In the genomic region with DNA sequence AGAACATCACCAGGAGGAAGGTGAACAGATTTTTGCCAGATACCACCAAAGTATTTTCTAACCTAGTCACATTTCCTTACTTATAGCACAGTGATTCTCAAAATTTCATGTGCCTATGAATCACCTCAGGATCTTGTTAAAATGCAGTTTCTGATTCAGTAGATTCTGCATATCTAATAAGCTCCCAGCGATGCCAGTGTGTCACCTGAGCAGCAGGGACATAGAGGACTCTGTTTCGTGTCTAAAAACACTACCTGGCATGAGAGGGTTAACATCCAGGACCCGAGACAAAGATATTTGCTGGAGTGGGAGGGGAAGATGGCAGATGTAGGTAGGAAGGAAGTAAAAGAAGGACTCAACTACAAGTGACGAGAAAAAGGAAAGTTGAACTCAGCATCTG, we compare ENCODE assay signal across 34 cellular contexts.
DNase-seq lines count a peak whose midpoint lies in the region; FAIRE-seq and TF ChIP-seq lines count a peak whose summit lies in the region.
"Had no signal": no experiment of that assay in that cellular context is flagged by ENCODE, and none has a peak within 500 bp of the region (broad histone marks: within the 10 kb centered on the region; RNA-seq: fewer than 3 reads in every experiment).

No MANE protein-coding gene starts in this region.

- in situ Hi-C loops in brain microvascular endothelial cell (cut with HindIII; ENCODE audit: low pct_ligation_motif_present, low sequenced_read_pairs), result no loop called here

- no peak overlapping the region for H3K27ac Mint-ChIP-seq in CD14-positive monocyte
- H3K27ac Mint-ChIP-seq: B cell; CD4-positive, alpha-beta memory T cell; CD4-positive, alpha-beta T cell; CD8-positive, alpha-beta memory T cell; CD8-positive, alpha-beta T cell had no signal

- H2BK15ac ChIP-seq in H1 (ENCODE audit: low read length), result no peak overlapping the region

- TF ChIP-seq POLR2A in H1 (IDR thresholded peaks at IDR 0.05; ENCODE audit: control extremely low read depth in 1 of 2, low read depth in 2 of 2, low read length in 2 of 2), result no peak

- CTCF ChIA-PET in H1 (lab: Charles Lee; ENCODE audit: partially characterized antibody), result no interaction called here

- H3K79me2 ChIP-seq in OCI-LY3 (ENCODE audit: low read length) (no peaks in the 10 kb centered on the region), H1 (ENCODE audit: control insufficient read depth in 1 of 2, insufficient read depth in 2 of 2, low read length in 2 of 2) (no peaks in the 10 kb centered on the region)

- no peak overlapping the region for H4K8ac ChIP-seq in H1 (ENCODE audit: extremely low read depth, insufficient read depth, low read length)

- H3K79me1 ChIP-seq in H1 (ENCODE audit: low read depth, low read length), result no peaks in the 10 kb centered on the region

- H4K20me1 ChIP-seq in OCI-LY3 (ENCODE audit: insufficient read depth, low read length), result no peaks in the 10 kb centered on the region
- H4K20me1 ChIP-seq in H1 (replicated peaks in 1 of 2; ENCODE audit: control insufficient read depth in 1 of 2, insufficient read depth in 2 of 2, low read length in 2 of 2), result no peaks in the 10 kb centered on the region
- H4K20me1 ChIP-seq: BLaER1; BLaER1 treated with 17β-estradiol and CSF1 and Interleukin-3, amounts not matched to agents 10 nM and 100 nM had no signal

- H2BK12ac ChIP-seq in H1 (ENCODE audit: low read depth, low read length), result no peak overlapping the region

- WGBS in H1 (ENCODE audit: extremely low coverage in 1 of 2, insufficient coverage in 1 of 2, insufficient read length in 1 of 2, insufficient replicate concordance in 2 of 2, low coverage in 1 of 2, low lambda C conversion rate in 2 of 2, missing lambda C conversion rate in 1 of 2), 2 experiments, result 82% methylated on average over 4 of the region's 4 CpGs; no CpG with 5 or more reads in 1 of the 2 experiments

- no peaks in the 10 kb centered on the region for H3K4me1 Mint-ChIP-seq in CD14-positive monocyte
- H3K4me1 Mint-ChIP-seq: B cell; CD4-positive, CD25-positive, alpha-beta regulatory T cell; CD8-positive, alpha-beta memory T cell had no signal

- H2BK20ac ChIP-seq in H1 (ENCODE audit: low read length), result no peak overlapping the region

- H3K9ac ChIP-seq in OCI-LY3 (ENCODE audit: low read length) (no peak overlapping the region), H1 (replicated peaks in 1 of 4; ENCODE audit: extremely low read depth in 1 of 4, low read depth in 3 of 4, low read length in 3 of 4) (no peak overlapping the region)
- H3K9ac ChIP-seq: BLaER1; BLaER1 treated with 17β-estradiol and CSF1 and Interleukin-3, amounts not matched to agents 10 nM and 100 nM had no signal

- H3K4me1 ChIP-seq in OCI-LY3 (ENCODE audit: low read length), result peaks cover 46% of the 10 kb centered on the region
- no peaks in the 10 kb centered on the region for H3K4me1 ChIP-seq in H1 (replicated peaks in 1 of 4; ENCODE audit: control insufficient read depth in 3 of 4, insufficient read depth in 4 of 4, low read length in 3 of 4)
- H3K4me1 ChIP-seq: A549; BE2C; BLaER1; BLaER1 treated with 17β-estradiol and CSF1 and Interleukin-3, amounts not matched to agents 10 nM and 100 nM; Caco-2 had no signal

- H3K4me3 Mint-ChIP-seq in CD14-positive monocyte, result no peak overlapping the region
- H3K4me3 Mint-ChIP-seq: B cell; CD4-positive, alpha-beta memory T cell; CD4-positive, alpha-beta T cell; CD4-positive, CD25-positive, alpha-beta regulatory T cell; CD8-positive, alpha-beta memory T cell; CD8-positive, alpha-beta T cell had no signal

- peak overlapping the region; percentile 71 for H2AFZ ChIP-seq in OCI-LY3 (ENCODE audit: low read depth, low read length)
- H2AFZ ChIP-seq in H1 (ENCODE audit: low read length), result peak overlapping the region; percentile 25; the same call in 1 of the 2 replicates

- H3K36me3 Mint-ChIP-seq in CD14-positive monocyte, result no peaks in the 10 kb centered on the region
- H3K36me3 Mint-ChIP-seq: CD4-positive, alpha-beta memory T cell; CD4-positive, CD25-positive, alpha-beta regulatory T cell; CD8-positive, alpha-beta memory T cell; CD8-positive, alpha-beta T cell had no signal

- H3K27me3 ChIP-seq in OCI-LY3 (ENCODE audit: low read depth, low read length) (no peaks in the 10 kb centered on the region), H1 (replicated peaks in 1 of 4; ENCODE audit: control insufficient read depth in 3 of 4, extremely low read depth in 1 of 4, insufficient read depth in 3 of 4, low read length in 3 of 4) (peaks cover 0 to 1% (median 0%) of the 10 kb centered on the region in 4 experiments; a peak in 1 of 7 replicates), brain microvascular endothelial cell (replicated peaks) (no peaks in the 10 kb centered on the region)
- H3K27me3 ChIP-seq: BLaER1; BLaER1 treated with 17β-estradiol and CSF1 and Interleukin-3, amounts not matched to agents 10 nM and 100 nM had no signal

- H3K9me3 ChIP-seq in OCI-LY3 (ENCODE audit: insufficient read depth, low read length), result 0 out of 2 replicates have a peak, but pooled peaks cover 3% of the 10 kb centered on the region
- H3K9me3 ChIP-seq in H1 (ENCODE audit: insufficient read depth in 2 of 2, low read depth in 1 of 2, low read length in 1 of 2), result no peaks in the 10 kb centered on the region
- H3K9me3 ChIP-seq: A549; BE2C; BLaER1; BLaER1 treated with 17β-estradiol and CSF1 and Interleukin-3, amounts not matched to agents 10 nM and 100 nM; Caco-2 had no signal

- FAIRE-seq in H1 (lab: Jason Lieb, UNC), result no peak
- FAIRE-seq: A204.1, A549, D721Med had no signal

- no peak overlapping the region for H2BK5ac ChIP-seq in H1 (ENCODE audit: low read depth, low read length)

- H4K91ac ChIP-seq in H1 (replicated peaks; ENCODE audit: insufficient read length, low read length), result no peak overlapping the region

- H3K27me3 Mint-ChIP-seq in CD14-positive monocyte (ENCODE audit: low read depth in 3 of 3), result peaks cover 0 to 6% (median 6%) of the 10 kb centered on the region in 3 donors
- H3K27me3 Mint-ChIP-seq: CD4-positive, CD25-positive, alpha-beta regulatory T cell had no signal

- peak in 9 of 61 donors; percentile 5 to 42 (median 25) for DNase-seq in caudate nucleus (lab: John Stamatoyannopoulos, UW)
- DNase-seq in H1 (ENCODE audit: low read depth in 1 of 2, low spot score in 2 of 2), result no peak
- no peak for DNase-seq in CD14-positive monocyte (ENCODE audit: low spot score)
- no peak for DNase-seq in brain microvascular endothelial cell
- DNase-seq in stimulated activated CD4-positive, alpha-beta T cell treated with anti-CD3 and anti-CD28 coated beads, Interleukin-2, amount 100 ng/mL, for 48 hours, result no peak
- DNase-seq: 8988T; ACHN; AML-193; BE2C; C1 segment of cervical spinal cord; Caco-2; Calu3; CD4-positive, alpha-beta memory T cell; CD4-positive, alpha-beta T cell; CD4-positive, CD25-positive, alpha-beta regulatory T cell; CD8-positive, alpha-beta memory T cell; CD8-positive, alpha-beta T cell; COR-L47; DMS 273 treated with DMSO at 0.1 percent for 48 hours; DMS153; DMS53; DMS79; DMS79 treated with DMSO at 0.1 percent for 48 hours; DND-41; EL had no signal

- TF ChIP-seq EP300 in H1 (IDR thresholded peaks at IDR 0.05; ENCODE audit: borderline replicate concordance in 1 of 2, low read depth in 2 of 2, low read length in 2 of 2), result no peak

- POLR2A ChIA-PET in H1 (lab: Charles Lee; ENCODE audit: partially characterized antibody), result no interaction called here

- no peak for TF ChIP-seq RAD21 in H1 (IDR thresholded peaks at IDR 0.05 in 1 of 2, conservative IDR thresholded peaks at IDR 0.05 in 1 of 2; ENCODE audit: low read depth in 2 of 2, low read length in 2 of 2)

- no peak for TF ChIP-seq CTCF in OCI-LY3 (IDR thresholded peaks at IDR 0.05; ENCODE audit: low read depth, low read length)
- no peak for TF ChIP-seq CTCF in H1 (IDR thresholded peaks at IDR 0.05; ENCODE audit: control extremely low read depth in 1 of 3, insufficient read depth in 1 of 3, low read depth in 1 of 3, low read length in 3 of 3)
- TF ChIP-seq CTCF in CD14-positive monocyte (IDR thresholded peaks at IDR 0.05), result no peak
- TF ChIP-seq CTCF in brain microvascular endothelial cell (IDR thresholded peaks at IDR 0.05; ENCODE audit: low read depth, low read length, missing control alignments), result no peak

- peak overlapping the region; percentile 11; the same call in 1 of the 2 replicates for H3K27ac ChIP-seq in OCI-LY3 (ENCODE audit: low read length)
- peak overlapping the region; percentile 64 for H3K27ac ChIP-seq in caudate nucleus (ENCODE audit: low read depth, low read length)
- no peak overlapping the region for H3K27ac ChIP-seq in H1 (ENCODE audit: low read depth, low read length)
- no peak overlapping the region for H3K27ac ChIP-seq in brain microvascular endothelial cell
- H3K27ac ChIP-seq: 22Rv1; A549; BLaER1; BLaER1 treated with 17β-estradiol and CSF1 and Interleukin-3, amounts not matched to agents 10 nM and 100 nM; C4-2B had no signal

- no peak overlapping the region for H3K56ac ChIP-seq in H1 (replicated peaks; ENCODE audit: insufficient read length, low read depth, low read length)

- no peak overlapping the region for H2AK5ac ChIP-seq in H1 (ENCODE audit: low read depth, low read length)

- no peak overlapping the region for H3K14ac ChIP-seq in H1 (ENCODE audit: insufficient read length)

- H3K4me3 ChIP-seq in OCI-LY3 (ENCODE audit: low read length) (no peak overlapping the region), H1 (ENCODE audit: extremely low read depth in 1 of 4, insufficient read depth in 2 of 4, low read depth in 3 of 4, low read length in 4 of 4) (no peak overlapping the region), brain microvascular endothelial cell (ENCODE audit: low read depth, low read length) (no peak overlapping the region)
- H3K4me3 ChIP-seq: A549; BLaER1; BLaER1 treated with 17β-estradiol and CSF1 and Interleukin-3, amounts not matched to agents 10 nM and 100 nM had no signal

- H3K18ac ChIP-seq in H1 (ENCODE audit: extremely low read depth, low read length), result no peak overlapping the region

- H2BK120ac ChIP-seq in H1 (replicated peaks; ENCODE audit: low read depth, low read length), result no peak overlapping the region

- no peaks in the 10 kb centered on the region for H3K36me3 ChIP-seq in OCI-LY3 (replicated peaks; ENCODE audit: low read depth, low read length)
- H3K36me3 ChIP-seq in H1 (ENCODE audit: control insufficient read depth in 2 of 4, insufficient read depth in 4 of 4, low read length in 3 of 4), result no peaks in the 10 kb centered on the region
- no peaks in the 10 kb centered on the region for H3K36me3 ChIP-seq in brain microvascular endothelial cell (replicated peaks)
- H3K36me3 ChIP-seq: BE2C; BLaER1; BLaER1 treated with 17β-estradiol and CSF1 and Interleukin-3, amounts not matched to agents 10 nM and 100 nM had no signal

- H3K4me2 ChIP-seq in OCI-LY3 (ENCODE audit: low read length) (peak overlapping the region; percentile 34), H1 (ENCODE audit: insufficient read depth in 1 of 2, low read depth in 2 of 2, low read length in 2 of 2) (no peak overlapping the region)
- H3K4me2 ChIP-seq: A549; BLaER1; BLaER1 treated with 17β-estradiol and CSF1 and Interleukin-3, amounts not matched to agents 10 nM and 100 nM had no signal

- intact Hi-C loops in CD14-positive monocyte (cut with micrococcal nuclease), result no loop called here

- H3K23me2 ChIP-seq in H1 (ENCODE audit: low read depth, low read length), result no peaks in the 10 kb centered on the region

- no peak overlapping the region for H3K4ac ChIP-seq in H1 (replicated peaks; ENCODE audit: insufficient read length, low read depth, low read length)

- no peak overlapping the region for H4K5ac ChIP-seq in H1 (ENCODE audit: insufficient read length, low read depth, low read length)

- no peak overlapping the region for H3K23ac ChIP-seq in H1 (ENCODE audit: insufficient read length)

- H3K9me3 Mint-ChIP-seq in CD14-positive monocyte, result peaks cover 0 to 4% (median 1%) of the 10 kb centered on the region in 7 donors
- H3K9me3 Mint-ChIP-seq: CD4-positive, alpha-beta T cell; CD8-positive, alpha-beta T cell had no signal

Comparison
In these comparisons a context has a peak if more than half of its experiments do, and no peak if none do; other contexts are left out.
1. H3K27ac ChIP-seq: peak in OCI-LY3 (single experiment) and caudate nucleus (single experiment); none in H1 (single experiment) and brain microvascular endothelial cell (single experiment).